In the genomic region with DNA sequence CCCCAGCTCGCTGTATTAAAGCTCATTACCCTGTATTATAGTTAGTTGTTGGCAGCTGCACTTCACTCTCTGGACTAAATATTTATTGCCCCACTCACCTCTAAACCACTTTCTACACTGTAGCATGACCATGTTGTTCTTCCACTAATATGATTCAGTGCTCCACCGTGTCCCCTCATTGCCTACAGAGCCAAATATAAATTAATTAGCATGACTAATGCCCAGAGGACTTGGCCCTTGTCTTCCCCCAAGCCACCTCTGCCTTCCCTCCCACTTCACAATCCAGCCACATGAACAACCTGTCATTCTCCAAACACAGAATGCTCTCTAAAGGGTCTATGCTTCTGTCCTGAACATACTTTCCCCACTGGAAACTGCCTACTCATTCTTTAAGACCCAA, we compare ENCODE assay signal across 2 cellular contexts.
TF ChIP-seq lines count a peak whose summit lies in the region.

No MANE protein-coding gene starts in this region.

TF ChIP-seq in SK-N-SH treated with all-trans-retinoic acid at 6 μM for 48 hours, 23 proteins besides CTCF, POLR2A, EP300 and RAD21 (continued from another document):
- TF ChIP-seq, protein P1, sequence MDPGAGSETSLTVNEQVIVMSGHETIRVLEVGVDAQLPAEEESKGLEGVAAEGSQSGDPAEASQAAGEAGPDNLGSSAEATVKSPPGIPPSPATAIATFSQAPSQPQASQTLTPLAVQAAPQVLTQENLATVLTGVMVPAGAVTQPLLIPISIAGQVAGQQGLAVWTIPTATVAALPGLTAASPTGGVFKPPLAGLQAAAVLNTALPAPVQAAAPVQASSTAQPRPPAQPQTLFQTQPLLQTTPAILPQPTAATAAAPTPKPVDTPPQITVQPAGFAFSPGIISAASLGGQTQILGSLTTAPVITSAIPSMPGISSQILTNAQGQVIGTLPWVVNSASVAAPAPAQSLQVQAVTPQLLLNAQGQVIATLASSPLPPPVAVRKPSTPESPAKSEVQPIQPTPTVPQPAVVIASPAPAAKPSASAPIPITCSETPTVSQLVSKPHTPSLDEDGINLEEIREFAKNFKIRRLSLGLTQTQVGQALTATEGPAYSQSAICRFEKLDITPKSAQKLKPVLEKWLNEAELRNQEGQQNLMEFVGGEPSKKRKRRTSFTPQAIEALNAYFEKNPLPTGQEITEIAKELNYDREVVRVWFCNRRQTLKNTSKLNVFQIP (CRISPR knock-in tag; IDR thresholded peaks at IDR 0.05; ENCODE audit: borderline replicate concordance, low read depth), result no peak
- TF ChIP-seq CSDC2 (CRISPR knock-in tag; IDR thresholded peaks at IDR 0.05), result no peak
- no peak for TF ChIP-seq TCF4 (CRISPR knock-in tag; IDR thresholded peaks at IDR 0.05; ENCODE audit: borderline replicate concordance)

TF ChIP-seq in SK-N-SH, 30 proteins besides CTCF, POLR2A, EP300 and RAD21 (continued from another document):
- TF ChIP-seq, protein P2, sequence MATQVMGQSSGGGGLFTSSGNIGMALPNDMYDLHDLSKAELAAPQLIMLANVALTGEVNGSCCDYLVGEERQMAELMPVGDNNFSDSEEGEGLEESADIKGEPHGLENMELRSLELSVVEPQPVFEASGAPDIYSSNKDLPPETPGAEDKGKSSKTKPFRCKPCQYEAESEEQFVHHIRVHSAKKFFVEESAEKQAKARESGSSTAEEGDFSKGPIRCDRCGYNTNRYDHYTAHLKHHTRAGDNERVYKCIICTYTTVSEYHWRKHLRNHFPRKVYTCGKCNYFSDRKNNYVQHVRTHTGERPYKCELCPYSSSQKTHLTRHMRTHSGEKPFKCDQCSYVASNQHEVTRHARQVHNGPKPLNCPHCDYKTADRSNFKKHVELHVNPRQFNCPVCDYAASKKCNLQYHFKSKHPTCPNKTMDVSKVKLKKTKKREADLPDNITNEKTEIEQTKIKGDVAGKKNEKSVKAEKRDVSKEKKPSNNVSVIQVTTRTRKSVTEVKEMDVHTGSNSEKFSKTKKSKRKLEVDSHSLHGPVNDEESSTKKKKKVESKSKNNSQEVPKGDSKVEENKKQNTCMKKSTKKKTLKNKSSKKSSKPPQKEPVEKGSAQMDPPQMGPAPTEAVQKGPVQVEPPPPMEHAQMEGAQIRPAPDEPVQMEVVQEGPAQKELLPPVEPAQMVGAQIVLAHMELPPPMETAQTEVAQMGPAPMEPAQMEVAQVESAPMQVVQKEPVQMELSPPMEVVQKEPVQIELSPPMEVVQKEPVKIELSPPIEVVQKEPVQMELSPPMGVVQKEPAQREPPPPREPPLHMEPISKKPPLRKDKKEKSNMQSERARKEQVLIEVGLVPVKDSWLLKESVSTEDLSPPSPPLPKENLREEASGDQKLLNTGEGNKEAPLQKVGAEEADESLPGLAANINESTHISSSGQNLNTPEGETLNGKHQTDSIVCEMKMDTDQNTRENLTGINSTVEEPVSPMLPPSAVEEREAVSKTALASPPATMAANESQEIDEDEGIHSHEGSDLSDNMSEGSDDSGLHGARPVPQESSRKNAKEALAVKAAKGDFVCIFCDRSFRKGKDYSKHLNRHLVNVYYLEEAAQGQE (IDR thresholded peaks at IDR 0.05; ENCODE audit: low read depth, low read length), result no peak
- TF ChIP-seq, protein P3, sequence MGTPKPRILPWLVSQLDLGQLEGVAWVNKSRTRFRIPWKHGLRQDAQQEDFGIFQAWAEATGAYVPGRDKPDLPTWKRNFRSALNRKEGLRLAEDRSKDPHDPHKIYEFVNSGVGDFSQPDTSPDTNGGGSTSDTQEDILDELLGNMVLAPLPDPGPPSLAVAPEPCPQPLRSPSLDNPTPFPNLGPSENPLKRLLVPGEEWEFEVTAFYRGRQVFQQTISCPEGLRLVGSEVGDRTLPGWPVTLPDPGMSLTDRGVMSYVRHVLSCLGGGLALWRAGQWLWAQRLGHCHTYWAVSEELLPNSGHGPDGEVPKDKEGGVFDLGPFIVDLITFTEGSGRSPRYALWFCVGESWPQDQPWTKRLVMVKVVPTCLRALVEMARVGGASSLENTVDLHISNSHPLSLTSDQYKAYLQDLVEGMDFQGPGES (IDR thresholded peaks at IDR 0.05; ENCODE audit: low read depth, low read length), result no peak
- no peak for TF ChIP-seq RXRA (IDR thresholded peaks at IDR 0.05; ENCODE audit: borderline replicate concordance, low read depth)
- TF ChIP-seq GABPA (IDR thresholded peaks at IDR 0.05; ENCODE audit: low read depth), result no peak
TF ChIP-seq in SK-N-SH: peak in this region for 0.
